Comparison of ENCODE assay signal across 1 cellular context in the genomic region with DNA sequence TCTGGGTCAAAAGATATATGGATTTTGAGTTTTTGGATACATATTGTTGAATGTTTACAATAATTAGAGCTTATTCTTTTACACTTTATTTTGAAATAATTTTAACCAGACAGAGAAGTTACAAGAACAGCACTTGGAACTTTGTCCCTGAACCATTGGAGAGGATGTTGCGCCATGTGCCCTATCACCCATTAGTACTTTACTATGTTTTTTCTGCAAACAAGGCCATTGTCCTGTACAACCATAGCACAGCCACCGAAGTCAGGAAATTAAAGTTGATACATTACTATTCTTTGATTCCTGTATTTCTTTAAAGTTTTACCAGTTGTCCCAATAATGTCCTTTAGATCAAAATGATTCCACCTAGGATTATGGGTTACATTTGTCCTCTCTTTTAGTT.
A peak's percentile ranks its signal among the peaks of the same experiment; 100 is the strongest.
TF ChIP-seq lines count a peak whose summit lies in the region.

No MANE protein-coding gene starts in this region.

TF ChIP-seq in HepG2, 621 proteins besides CTCF, POLR2A, EP300 and RAD21 (continued from another document):
- TF ChIP-seq ZNF280B (CRISPR knock-in tag; IDR thresholded peaks at IDR 0.05; ENCODE audit: borderline replicate concordance), result no peak
- no peak for TF ChIP-seq ZNF839 (CRISPR knock-in tag; IDR thresholded peaks at IDR 0.05; ENCODE audit: borderline replicate concordance)
- TF ChIP-seq, protein P1, sequence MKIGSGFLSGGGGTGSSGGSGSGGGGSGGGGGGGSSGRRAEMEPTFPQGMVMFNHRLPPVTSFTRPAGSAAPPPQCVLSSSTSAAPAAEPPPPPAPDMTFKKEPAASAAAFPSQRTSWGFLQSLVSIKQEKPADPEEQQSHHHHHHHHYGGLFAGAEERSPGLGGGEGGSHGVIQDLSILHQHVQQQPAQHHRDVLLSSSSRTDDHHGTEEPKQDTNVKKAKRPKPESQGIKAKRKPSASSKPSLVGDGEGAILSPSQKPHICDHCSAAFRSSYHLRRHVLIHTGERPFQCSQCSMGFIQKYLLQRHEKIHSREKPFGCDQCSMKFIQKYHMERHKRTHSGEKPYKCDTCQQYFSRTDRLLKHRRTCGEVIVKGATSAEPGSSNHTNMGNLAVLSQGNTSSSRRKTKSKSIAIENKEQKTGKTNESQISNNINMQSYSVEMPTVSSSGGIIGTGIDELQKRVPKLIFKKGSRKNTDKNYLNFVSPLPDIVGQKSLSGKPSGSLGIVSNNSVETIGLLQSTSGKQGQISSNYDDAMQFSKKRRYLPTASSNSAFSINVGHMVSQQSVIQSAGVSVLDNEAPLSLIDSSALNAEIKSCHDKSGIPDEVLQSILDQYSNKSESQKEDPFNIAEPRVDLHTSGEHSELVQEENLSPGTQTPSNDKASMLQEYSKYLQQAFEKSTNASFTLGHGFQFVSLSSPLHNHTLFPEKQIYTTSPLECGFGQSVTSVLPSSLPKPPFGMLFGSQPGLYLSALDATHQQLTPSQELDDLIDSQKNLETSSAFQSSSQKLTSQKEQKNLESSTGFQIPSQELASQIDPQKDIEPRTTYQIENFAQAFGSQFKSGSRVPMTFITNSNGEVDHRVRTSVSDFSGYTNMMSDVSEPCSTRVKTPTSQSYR (CRISPR knock-in tag; IDR thresholded peaks at IDR 0.05; ENCODE audit: borderline replicate concordance), result no peak
- no peak for TF ChIP-seq HIC2 (CRISPR knock-in tag; IDR thresholded peaks at IDR 0.05; ENCODE audit: low read depth)
- no peak for TF ChIP-seq ADNP (CRISPR knock-in tag; IDR thresholded peaks at IDR 0.05)
- TF ChIP-seq, protein P2, sequence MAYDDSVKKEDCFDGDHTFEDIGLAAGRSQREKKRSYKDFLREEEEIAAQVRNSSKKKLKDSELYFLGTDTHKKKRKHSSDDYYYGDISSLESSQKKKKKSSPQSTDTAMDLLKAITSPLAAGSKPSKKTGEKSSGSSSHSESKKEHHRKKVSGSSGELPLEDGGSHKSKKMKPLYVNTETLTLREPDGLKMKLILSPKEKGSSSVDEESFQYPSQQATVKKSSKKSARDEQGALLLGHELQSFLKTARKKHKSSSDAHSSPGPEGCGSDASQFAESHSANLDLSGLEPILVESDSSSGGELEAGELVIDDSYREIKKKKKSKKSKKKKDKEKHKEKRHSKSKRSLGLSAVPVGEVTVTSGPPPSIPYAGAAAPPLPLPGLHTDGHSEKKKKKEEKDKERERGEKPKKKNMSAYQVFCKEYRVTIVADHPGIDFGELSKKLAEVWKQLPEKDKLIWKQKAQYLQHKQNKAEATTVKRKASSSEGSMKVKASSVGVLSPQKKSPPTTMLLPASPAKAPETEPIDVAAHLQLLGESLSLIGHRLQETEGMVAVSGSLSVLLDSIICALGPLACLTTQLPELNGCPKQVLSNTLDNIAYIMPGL (CRISPR knock-in tag; IDR thresholded peaks at IDR 0.05; ENCODE audit: borderline replicate concordance in 1 of 2, low read depth in 1 of 2), result no peak
- TF ChIP-seq GABPB1 (CRISPR knock-in tag; IDR thresholded peaks at IDR 0.05), result peak; percentile 49; the same call in 1 of the 2 replicates
- TF ChIP-seq RARA (CRISPR knock-in tag; IDR thresholded peaks at IDR 0.05), result peak; percentile 39; the same call in 1 of the 2 replicates
- TF ChIP-seq ZNF264 (CRISPR knock-in tag; IDR thresholded peaks at IDR 0.05), result no peak
- 0 out of 2 replicates have a peak, but pooled peaks have one; percentile 37 for TF ChIP-seq ZNF124 (CRISPR knock-in tag; IDR thresholded peaks at IDR 0.05)
- peak; percentile 47; the same call in 1 of the 2 replicates for TF ChIP-seq MAX (IDR thresholded peaks at IDR 0.05)
- no peak for TF ChIP-seq TBP (CRISPR knock-in tag; IDR thresholded peaks at IDR 0.05)
- TF ChIP-seq ZHX1 (CRISPR knock-in tag; IDR thresholded peaks at IDR 0.05; ENCODE audit: low read depth), result no peak
- no peak for TF ChIP-seq ZNF136 (CRISPR knock-in tag; IDR thresholded peaks at IDR 0.05; ENCODE audit: low read depth)
- 0 out of 2 replicates have a peak, but pooled peaks have one; percentile 23 for TF ChIP-seq NCOR1 (IDR thresholded peaks at IDR 0.05; ENCODE audit: borderline replicate concordance, low read length)
- TF ChIP-seq SOX6 (IDR thresholded peaks at IDR 0.05), result no peak
- TF ChIP-seq SOX6 (CRISPR knock-in tag; IDR thresholded peaks at IDR 0.05), result peak; percentile 72
- peak; percentile 81 for TF ChIP-seq ZNF644 (CRISPR knock-in tag; IDR thresholded peaks at IDR 0.05; ENCODE audit: low read depth)
- TF ChIP-seq HNF1A (IDR thresholded peaks at IDR 0.05; ENCODE audit: low read depth), result no peak
- no peak for TF ChIP-seq HNF1A (CRISPR knock-in tag; IDR thresholded peaks at IDR 0.05; ENCODE audit: borderline replicate concordance)
- no peak for TF ChIP-seq ZNF232 (CRISPR knock-in tag; IDR thresholded peaks at IDR 0.05; ENCODE audit: borderline replicate concordance)
- TF ChIP-seq ZFX (CRISPR knock-in tag; IDR thresholded peaks at IDR 0.05; ENCODE audit: low read depth), result peak; percentile 20; the same call in 1 of the 2 replicates
- TF ChIP-seq, protein P3, sequence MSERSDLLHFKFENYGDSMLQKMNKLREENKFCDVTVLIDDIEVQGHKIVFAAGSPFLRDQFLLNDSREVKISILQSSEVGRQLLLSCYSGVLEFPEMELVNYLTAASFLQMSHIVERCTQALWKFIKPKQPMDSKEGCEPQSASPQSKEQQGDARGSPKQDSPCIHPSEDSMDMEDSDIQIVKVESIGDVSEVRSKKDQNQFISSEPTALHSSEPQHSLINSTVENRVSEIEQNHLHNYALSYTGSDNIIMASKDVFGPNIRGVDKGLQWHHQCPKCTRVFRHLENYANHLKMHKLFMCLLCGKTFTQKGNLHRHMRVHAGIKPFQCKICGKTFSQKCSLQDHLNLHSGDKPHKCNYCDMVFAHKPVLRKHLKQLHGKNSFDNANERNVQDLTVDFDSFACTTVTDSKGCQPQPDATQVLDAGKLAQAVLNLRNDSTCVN (CRISPR knock-in tag; IDR thresholded peaks at IDR 0.05; ENCODE audit: borderline replicate concordance), result no peak
